In genomic region chr1:91757760-91758545, GRCh38 we compare ENCODE assay signal across 20 cellular contexts.
DNase-seq lines count a peak whose midpoint lies in the region; ATAC-seq and TF ChIP-seq lines count a peak whose summit lies in the region.
"Had no signal": no experiment of that assay in that cellular context is flagged by ENCODE, and none has a peak within 500 bp of the region (broad histone marks: within the 10 kb centered on the region; RNA-seq: fewer than 3 reads in every experiment).

No MANE protein-coding gene starts in this region.

- intact Hi-C loops in breast epithelium (cut with DNase I; ENCODE audit: low total_unique reads): no loop called here

- peaks cover 0 to 8% of the 10 kb centered on the region in 2 donors for H3K4me1 ChIP-seq in breast epithelium
- H3K4me1 ChIP-seq in skeletal muscle tissue (ENCODE audit: control insufficient read depth in 3 of 3, insufficient read depth in 3 of 3, low read length in 3 of 3): peaks cover 10 to 22% (median 18%) of the 10 kb centered on the region in 3 donors

- no peak overlapping the region for H3K4me3 Mint-ChIP-seq in type B pancreatic cell
- H3K4me3 Mint-ChIP-seq: activated naive CD4-positive, alpha-beta T cell treated with anti-CD3 and anti-CD28 coated beads for 36 hours; endodermal cell had no signal

- DNase-seq in ELR (ENCODE audit: low read depth) (peak; percentile 19), breast epithelium (ENCODE audit: low spot score in 2 of 2) (peak in 1 of 2 donors; percentile 50), left lobe of liver (ENCODE audit: low spot score) (no peak), NCI-H1417 treated with DMSO at 0.1 percent for 48 hours (lab: John Stamatoyannopoulos, UW) (no peak), NCI-H1105 treated with DMSO at 0.1 percent for 48 hours (lab: John Stamatoyannopoulos, UW) (no peak), type B pancreatic cell (ENCODE audit: extremely low spot score, unreplicated experiment) (no peak)
- DNase-seq: activated naive CD4-positive, alpha-beta T cell treated with anti-CD3 and anti-CD28 coated beads for 36 hours; central memory CD4-positive, alpha-beta T cell; DMS53; endodermal cell; NCI-H1417; NCI-H510A treated with DMSO at 0.1 percent for 48 hours; occipital lobe; PC-9; upper lobe of right lung had no signal

- H3K27me3 ChIP-seq in breast epithelium (no peaks in the 10 kb centered on the region), skeletal muscle tissue (ENCODE audit: control insufficient read depth in 3 of 3, insufficient read depth in 3 of 3, low read length in 3 of 3) (no peaks in the 10 kb centered on the region)
- H3K27me3 ChIP-seq: BLaER1 treated with 17β-estradiol and CSF1 and Interleukin-3, amounts not matched to agents 10 nM and 100 nM; upper lobe of right lung had no signal

- no peaks in the 10 kb centered on the region for H3K9me3 ChIP-seq in breast epithelium
- H3K9me3 ChIP-seq in skeletal muscle tissue (ENCODE audit: control insufficient read depth in 3 of 3, low read length in 3 of 3): no peaks in the 10 kb centered on the region
- H3K9me3 ChIP-seq: BLaER1 treated with 17β-estradiol and CSF1 and Interleukin-3, amounts not matched to agents 10 nM and 100 nM; upper lobe of right lung had no signal

- H3K27ac Mint-ChIP-seq in type B pancreatic cell: no peak overlapping the region
- H3K27ac Mint-ChIP-seq: activated naive CD4-positive, alpha-beta T cell treated with anti-CD3 and anti-CD28 coated beads for 36 hours; endodermal cell had no signal

- H3K27ac ChIP-seq in breast epithelium: peak overlapping the region; percentile 81 to 93
- H3K27ac ChIP-seq in skeletal muscle tissue (ENCODE audit: low read depth, low read length): peak overlapping the region; percentile 11
- H3K27ac ChIP-seq: BLaER1 treated with 17β-estradiol and CSF1 and Interleukin-3, amounts not matched to agents 10 nM and 100 nM; PC-9; upper lobe of right lung had no signal

- no peak for TF ChIP-seq POLR2A in breast epithelium (IDR thresholded peaks at IDR 0.05)

- TF ChIP-seq CTCF in breast epithelium (IDR thresholded peaks at IDR 0.05) (no peak), type B pancreatic cell (conservative IDR thresholded peaks at IDR 0.05) (no peak)

- no peak overlapping the region for H3K9ac ChIP-seq in skeletal muscle tissue (ENCODE audit: low read depth in 1 of 3, low read length in 3 of 3)
- H3K9ac ChIP-seq: BLaER1 treated with 17β-estradiol and CSF1 and Interleukin-3, amounts not matched to agents 10 nM and 100 nM had no signal

- no peaks in the 10 kb centered on the region for H3K9me3 Mint-ChIP-seq in type B pancreatic cell
- H3K9me3 Mint-ChIP-seq: activated naive CD4-positive, alpha-beta T cell treated with anti-CD3 and anti-CD28 coated beads for 36 hours; endodermal cell had no signal

- H3K27me3 Mint-ChIP-seq in type B pancreatic cell: no peaks in the 10 kb centered on the region

- H3K36me3 ChIP-seq in breast epithelium: no peaks in the 10 kb centered on the region
- H3K36me3 ChIP-seq in skeletal muscle tissue (ENCODE audit: control insufficient read depth in 3 of 3, insufficient read depth in 3 of 3, low read length in 3 of 3): peaks cover 0 to 2% (median 0%) of the 10 kb centered on the region in 3 donors
- H3K36me3 ChIP-seq: upper lobe of right lung had no signal

- H3K36me3 Mint-ChIP-seq in type B pancreatic cell: peaks cover 12% of the 10 kb centered on the region

- ATAC-seq in left lobe of liver: peak; percentile 56
- ATAC-seq in GM21515 (IDR thresholded peaks at IDR 0.05; ENCODE audit: unreplicated experiment): no peak
- ATAC-seq: K562, upper lobe of right lung had no signal

- H3K4me1 Mint-ChIP-seq in type B pancreatic cell (ENCODE audit: unreplicated experiment): peaks cover 24% of the 10 kb centered on the region

- no peak overlapping the region for H3K4me3 ChIP-seq in breast epithelium
- no peak overlapping the region for H3K4me3 ChIP-seq in skeletal muscle tissue (ENCODE audit: low read length in 3 of 3)
- H3K4me3 ChIP-seq: BLaER1 treated with 17β-estradiol and CSF1 and Interleukin-3, amounts not matched to agents 10 nM and 100 nM; K562; lung; PC-9; upper lobe of right lung had no signal
